1 cellular context compared by ENCODE assay signal in genomic region chr1:156705918-156706646, GRCh38.
TF ChIP-seq lines count a peak whose summit lies in the region.

No MANE protein-coding gene starts in this region.

TF ChIP-seq in K562, 482 proteins besides CTCF, POLR2A, EP300 and RAD21 (continued from another document and continues in another):
- TF ChIP-seq ZNF274 (IDR thresholded peaks at IDR 0.05; ENCODE audit: borderline replicate concordance, low read depth, low read length) = no peak
- no peak for TF ChIP-seq ZNF764 (CRISPR knock-in tag; IDR thresholded peaks at IDR 0.05; ENCODE audit: low read depth)
- 0 out of 2 replicates have a peak, but pooled peaks have one; percentile 22 for TF ChIP-seq CREB1 (IDR thresholded peaks at IDR 0.05)
- TF ChIP-seq CREB1 (CRISPR knock-in tag; IDR thresholded peaks at IDR 0.05) = no peak
- no peak for TF ChIP-seq NR1H2 (CRISPR knock-in tag; IDR thresholded peaks at IDR 0.05)
- no peak for TF ChIP-seq SFPQ (IDR thresholded peaks at IDR 0.05; ENCODE audit: low read depth, low read length)
- peak; percentile 68; the same call in 1 of the 2 replicates for TF ChIP-seq TOE1 (IDR thresholded peaks at IDR 0.05; ENCODE audit: borderline replicate concordance)
- no peak for TF ChIP-seq TOE1 (CRISPR knock-in tag; IDR thresholded peaks at IDR 0.05; ENCODE audit: borderline replicate concordance, low read depth)
- no peak for TF ChIP-seq ZFPM2 (CRISPR knock-in tag; IDR thresholded peaks at IDR 0.05)
- TF ChIP-seq TEAD4 (IDR thresholded peaks at IDR 0.05; ENCODE audit: low read length) = no peak
- no peak for TF ChIP-seq TEAD4 (CRISPR knock-in tag; IDR thresholded peaks at IDR 0.05; ENCODE audit: borderline replicate concordance)
- TF ChIP-seq ELK3 (CRISPR knock-in tag; IDR thresholded peaks at IDR 0.05) = no peak
- no peak for TF ChIP-seq LARP7 (IDR thresholded peaks at IDR 0.05)
- no peak for TF ChIP-seq MGA (IDR thresholded peaks at IDR 0.05)
- no peak for TF ChIP-seq ZSCAN29 (IDR thresholded peaks at IDR 0.05)
- TF ChIP-seq MTA1 (IDR thresholded peaks at IDR 0.05; ENCODE audit: borderline replicate concordance) = peak; percentile 67
- TF ChIP-seq ZNF785 (CRISPR knock-in tag; IDR thresholded peaks at IDR 0.05) = no peak
- no peak for TF ChIP-seq BCLAF1 (IDR thresholded peaks at IDR 0.05; ENCODE audit: borderline replicate concordance in 1 of 2, control insufficient read depth in 1 of 2, low read depth in 2 of 2, low read length in 1 of 2)
- no peak for TF ChIP-seq BHLHE40 (IDR thresholded peaks at IDR 0.05; ENCODE audit: low read length)
- no peak for TF ChIP-seq TRIM28 (IDR thresholded peaks at IDR 0.05)
- TF ChIP-seq SRSF3 (IDR thresholded peaks at IDR 0.05; ENCODE audit: insufficient read depth, low read length) = no peak
- TF ChIP-seq CBX5 (IDR thresholded peaks at IDR 0.05; ENCODE audit: borderline replicate concordance, low read depth) = no peak
- TF ChIP-seq GABPA (tag; conservative IDR thresholded peaks at IDR 0.05; ENCODE audit: low read depth) = 0 out of 2 replicates have a peak, but pooled peaks have one; percentile 14
- TF ChIP-seq ZNF695 (CRISPR knock-in tag; IDR thresholded peaks at IDR 0.05) = no peak
- no peak for TF ChIP-seq ILK (tag; IDR thresholded peaks at IDR 0.05; ENCODE audit: borderline replicate concordance, low read depth)
- TF ChIP-seq SP2 (IDR thresholded peaks at IDR 0.05; ENCODE audit: extremely low read depth, low read depth, low read length, poor library complexity, severe bottlenecking) = no peak
- no peak for TF ChIP-seq MYC (IDR thresholded peaks at IDR 0.05; ENCODE audit: low read depth, low read length)
- no peak for TF ChIP-seq MYC (CRISPR knock-in tag; IDR thresholded peaks at IDR 0.05; ENCODE audit: borderline replicate concordance, low read depth)
- peak; percentile 96 for TF ChIP-seq ZBTB7A (IDR thresholded peaks at IDR 0.05; ENCODE audit: borderline replicate concordance, control insufficient read depth, low read depth, low read length)
- TF ChIP-seq POLR3G (IDR thresholded peaks at IDR 0.05; ENCODE audit: extremely low read depth, insufficient read length, insufficient replicate concordance) = no peak
- 0 out of 2 replicates have a peak, but pooled peaks have one; percentile 56 for TF ChIP-seq ZNF431 (CRISPR knock-in tag; IDR thresholded peaks at IDR 0.05)
- no peak for TF ChIP-seq JUNB (CRISPR knock-in tag; conservative IDR thresholded peaks at IDR 0.05)
- no peak for TF ChIP-seq RERE (CRISPR knock-in tag; IDR thresholded peaks at IDR 0.05; ENCODE audit: borderline replicate concordance)
- peak; percentile 15; the same call in 1 of the 2 replicates for TF ChIP-seq FOXM1 (IDR thresholded peaks at IDR 0.05; ENCODE audit: low read depth)
- TF ChIP-seq FOXM1 (CRISPR knock-in tag; IDR thresholded peaks at IDR 0.05; ENCODE audit: low read depth) = no peak
- TF ChIP-seq NFIC (IDR thresholded peaks at IDR 0.05) = no peak
- no peak for TF ChIP-seq PHB2 (IDR thresholded peaks at IDR 0.05; ENCODE audit: low read depth)
